Comparison of ENCODE assay signal across 7 cellular contexts in genomic region chr17:2239882-2240430, GRCh38.
A peak's percentile ranks its signal among the peaks of the same experiment; 100 is the strongest.
DNase-seq lines count a peak whose midpoint lies in the region; ATAC-seq and TF ChIP-seq lines count a peak whose summit lies in the region.

No MANE protein-coding gene starts in this region.

- H3K4me3 ChIP-seq in RWPE2 (ENCODE audit: severe bottlenecking) (no peak overlapping the region), colonic mucosa (no peak overlapping the region)

- no peaks in the 10 kb centered on the region for H3K27me3 ChIP-seq in RWPE2 (ENCODE audit: insufficient read depth, poor library complexity, severe bottlenecking)
- H3K27me3 ChIP-seq in colonic mucosa, result no peaks in the 10 kb centered on the region

- peak overlapping the region; percentile 37 for H3K27ac ChIP-seq in RWPE2 (ENCODE audit: poor library complexity, severe bottlenecking)
- peak overlapping the region; percentile 51 for H3K27ac ChIP-seq in colonic mucosa

- ATAC-seq in GM18867 (IDR thresholded peaks at IDR 0.05; ENCODE audit: unreplicated experiment), result peak; percentile 63
- peak; percentile 86 for ATAC-seq in HG02759 (IDR thresholded peaks at IDR 0.05; ENCODE audit: unreplicated experiment)
- ATAC-seq in RWPE2 (ENCODE audit: low read depth), result peak; percentile 97
- ATAC-seq in HG02970 (IDR thresholded peaks at IDR 0.05; ENCODE audit: low FRiP score, unreplicated experiment), result no peak

- H3K9me3 ChIP-seq in RWPE2 (ENCODE audit: severe bottlenecking) (no peaks in the 10 kb centered on the region), colonic mucosa (no peaks in the 10 kb centered on the region)

- H3K36me3 ChIP-seq in RWPE2 (ENCODE audit: low read depth) (peaks cover 39% of the 10 kb centered on the region), colonic mucosa (no peaks in the 10 kb centered on the region)

- peaks cover 16% of the 10 kb centered on the region for H3K4me1 ChIP-seq in RWPE2 (ENCODE audit: insufficient read depth, poor library complexity, severe bottlenecking)
- H3K4me1 ChIP-seq in colonic mucosa, result no peaks in the 10 kb centered on the region

- no peak for TF ChIP-seq CTCF in RWPE2 (IDR thresholded peaks at IDR 0.05; ENCODE audit: poor library complexity, severe bottlenecking)
- TF ChIP-seq CTCF in colonic mucosa (IDR thresholded peaks at IDR 0.05), result no peak

- H3K9ac ChIP-seq in colonic mucosa (ENCODE audit: low read depth in 2 of 2, low read length in 2 of 2), result peak overlapping the region in 1 of 2 donors; percentile 44

- intact Hi-C loops in colonic mucosa (cut with DNase I), result loop anchor here (10.0 kb wide), 2 partner anchors 65 to 355 kb away; no protein-coding TSS in a partner anchor
- intact Hi-C loops in posterior vena cava (cut with DNase I), result loop anchor here (10.0 kb wide), 2 partner anchors 65 to 145 kb away; no protein-coding TSS in a partner anchor

- no peak for DNase-seq in RWPE2 (ENCODE audit: low spot score)
- no peak for DNase-seq in colonic mucosa
- DNase-seq in posterior vena cava (ENCODE audit: low spot score), result peak; percentile 89
- DNase-seq in NCI-H510A (lab: John Stamatoyannopoulos, UW), result no peak
